In genomic region chr16:53014287-53014686, GRCh38 we compare ENCODE assay signal across 16 cellular contexts. TPM values are rescaled to one million over a fixed set of nuclear protein-coding genes. Genes with fewer than 3 reads are reported as not detected.
A peak's percentile ranks its signal among the peaks of the same experiment; 100 is the strongest.
DNase-seq lines count a peak whose midpoint lies in the region; ATAC-seq and TF ChIP-seq lines count a peak whose summit lies in the region.
"Had no signal": no experiment of that assay in that cellular context is flagged by ENCODE, and none has a peak within 500 bp of the region (broad histone marks: within the 10 kb centered on the region; RNA-seq: fewer than 3 reads in every experiment).

No MANE protein-coding gene starts in this region.

- TF ChIP-seq CTCF in GM23338 (conservative IDR thresholded peaks at IDR 0.05; ENCODE audit: low read depth in 2 of 2): peak in 1 of 2 experiments; percentile 9; a peak in 1 of 4 replicates
- no peak for TF ChIP-seq CTCF in neural progenitor cell (IDR thresholded peaks at IDR 0.05)
- no peak for TF ChIP-seq CTCF in stomach (IDR thresholded peaks at IDR 0.05)

- no peak overlapping the region for H3K27ac Mint-ChIP-seq in GM23338
- peak overlapping the region; percentile 2 for H3K27ac Mint-ChIP-seq in neural progenitor cell
- H3K27ac Mint-ChIP-seq: CD4-positive, alpha-beta memory T cell; HFFc6 had no signal

- no peak for TF ChIP-seq POLR2A in stomach (IDR thresholded peaks at IDR 0.05)

- intact Hi-C loops in stomach (cut with DNase I; ENCODE audit: low total_unique reads): no loop called here

- 0 out of 2 replicates have a peak, but pooled peaks cover 6% of the 10 kb centered on the region for H3K4me1 ChIP-seq in GM23338 (ENCODE audit: insufficient read depth)
- H3K4me1 ChIP-seq in adipocyte (ENCODE audit: control insufficient read depth, insufficient read depth, low read length): peaks cover 8% of the 10 kb centered on the region
- H3K4me1 ChIP-seq in neural progenitor cell: no peaks in the 10 kb centered on the region
- H3K4me1 ChIP-seq in stomach: no peaks in the 10 kb centered on the region

- H3K36me3 Mint-ChIP-seq in GM23338 (ENCODE audit: low read depth) (no peaks in the 10 kb centered on the region), neural progenitor cell (no peaks in the 10 kb centered on the region)
- H3K36me3 Mint-ChIP-seq: CD4-positive, alpha-beta memory T cell had no signal

- no peaks in the 10 kb centered on the region for H3K36me3 ChIP-seq in GM23338 (ENCODE audit: insufficient read depth)
- no peaks in the 10 kb centered on the region for H3K36me3 ChIP-seq in adipocyte (ENCODE audit: control insufficient read depth, insufficient read depth, low read length, severe bottlenecking)
- H3K36me3 ChIP-seq in neural progenitor cell: no peaks in the 10 kb centered on the region
- no peaks in the 10 kb centered on the region for H3K36me3 ChIP-seq in stomach
- H3K36me3 ChIP-seq: HAP-1 had no signal

- H3K9me3 ChIP-seq in adipocyte (ENCODE audit: control insufficient read depth, low read length) (no peaks in the 10 kb centered on the region), neural progenitor cell (ENCODE audit: low read depth) (no peaks in the 10 kb centered on the region), stomach (no peaks in the 10 kb centered on the region)
- H3K9me3 ChIP-seq: HAP-1 had no signal

- no peak overlapping the region for H3K4me3 ChIP-seq in GM23338
- peak overlapping the region; percentile 57 for H3K4me3 ChIP-seq in adipocyte (ENCODE audit: low read length)
- no peak overlapping the region for H3K4me3 ChIP-seq in neural progenitor cell
- H3K4me3 ChIP-seq in stomach: no peak overlapping the region
- H3K4me3 ChIP-seq: HAP-1 had no signal

- ATAC-seq in GM23338 (no peak), HG03196 (IDR thresholded peaks at IDR 0.05; ENCODE audit: unreplicated experiment) (no peak)

- H3K4me1 Mint-ChIP-seq in GM23338 (peaks cover 5% of the 10 kb centered on the region; the same call in 1 of the 3 replicates), neural progenitor cell (no peaks in the 10 kb centered on the region)
- H3K4me1 Mint-ChIP-seq: CD4-positive, alpha-beta memory T cell had no signal

- DNase-seq in GM23338 (ENCODE audit: low spot score) (peak; percentile 31), SK-N-DZ (ENCODE audit: low spot score) (peak; percentile 96), adipocyte (ENCODE audit: low read depth) (peak; percentile 24), neural progenitor cell (ENCODE audit: low spot score) (no peak), stomach (no peak)
- DNase-seq: C1 segment of cervical spinal cord; Calu3; CD4-positive, alpha-beta memory T cell; COR-L47; DMS53; DMS79 treated with DMSO at 0.1 percent for 48 hours; GF-D8; GOT3; HFFc6 had no signal

- H3K4me2 ChIP-seq in GM23338 (no peak overlapping the region), neural progenitor cell (no peak overlapping the region)

- H3K4me3 Mint-ChIP-seq in GM23338 (no peak overlapping the region), neural progenitor cell (no peak overlapping the region)
- H3K4me3 Mint-ChIP-seq: CD4-positive, alpha-beta memory T cell; HFFc6 had no signal

- 48 to 75% (median 59%) methylated on average over 4 of the region's 4 CpGs for WGBS in stomach, 5 donors

- H3K27me3 Mint-ChIP-seq in GM23338 (ENCODE audit: insufficient read depth, low read depth, poor library complexity) (no peaks in the 10 kb centered on the region), neural progenitor cell (ENCODE audit: insufficient read depth, low read depth) (peaks cover 2% of the 10 kb centered on the region)

- no peak overlapping the region for H2AFZ ChIP-seq in GM23338
- peak overlapping the region; percentile 71 for H2AFZ ChIP-seq in neural progenitor cell (replicated peaks)

- H4K20me1 ChIP-seq in GM23338 (replicated peaks; ENCODE audit: insufficient read depth) (no peaks in the 10 kb centered on the region), neural progenitor cell (ENCODE audit: low read depth) (no peaks in the 10 kb centered on the region)

- no peaks in the 10 kb centered on the region for H3K27me3 ChIP-seq in GM23338 (ENCODE audit: insufficient read depth)
- H3K27me3 ChIP-seq in adipocyte (replicated peaks; ENCODE audit: control insufficient read depth, insufficient read depth, low read length): no peaks in the 10 kb centered on the region
- H3K27me3 ChIP-seq in neural progenitor cell: no peaks in the 10 kb centered on the region
- H3K27me3 ChIP-seq in stomach: peaks cover 0 to 6% (median 0%) of the 10 kb centered on the region in 3 donors

- H3K9me3 Mint-ChIP-seq in GM23338: no peaks in the 10 kb centered on the region
- no peaks in the 10 kb centered on the region for H3K9me3 Mint-ChIP-seq in neural progenitor cell
- H3K9me3 Mint-ChIP-seq: CD4-positive, alpha-beta memory T cell; HFFc6 had no signal

- no peak for TF ChIP-seq EP300 in stomach (IDR thresholded peaks at IDR 0.05)

- no peaks in the 10 kb centered on the region for H3F3A ChIP-seq in GM23338 (replicated peaks; ENCODE audit: low read depth)
- no peaks in the 10 kb centered on the region for H3F3A ChIP-seq in neural progenitor cell (ENCODE audit: low read depth)

- no peaks in the 10 kb centered on the region for H3K9me2 ChIP-seq in GM23338 (ENCODE audit: insufficient read depth)

- no peak overlapping the region for H3K27ac ChIP-seq in GM23338 (ENCODE audit: low read depth)
- H3K27ac ChIP-seq in neural progenitor cell: no peak overlapping the region
- H3K27ac ChIP-seq in stomach: no peak overlapping the region

- H3K9ac ChIP-seq in adipocyte (ENCODE audit: low read length) (no peak overlapping the region), neural progenitor cell (no peak overlapping the region)

- no peaks in the 10 kb centered on the region for H3K79me2 ChIP-seq in GM23338 (replicated peaks; ENCODE audit: insufficient read depth)
- H3K79me2 ChIP-seq in neural progenitor cell (ENCODE audit: low read depth): no peaks in the 10 kb centered on the region

TF ChIP-seq in GM23338, 12 proteins besides CTCF, POLR2A, EP300 and RAD21 (continues in another document):
- TF ChIP-seq JUNB (IDR thresholded peaks at IDR 0.05; ENCODE audit: unreplicated experiment) (no peak), STAT1 (IDR thresholded peaks at IDR 0.05; ENCODE audit: unreplicated experiment) (no peak), POLR2AphosphoS5 (IDR thresholded peaks at IDR 0.05; ENCODE audit: low read depth) (no peak)

RNA-seq across cellular contexts. Expression of gene CHD9NB, which starts 38.4 kb away (rescaled TPM):
- total RNA-seq in GM23338 (2014; rRNA removed; shearing (Covaris generic)): 4.2 and 4.5 TPM in 2 replicates
- polyA plus RNA-seq in GM23338 (2016; fragmentation: Nextera tagmentation; extraction: Ambion mirVana): 1.5 and 1.7 TPM in 2 replicates
- polyA plus RNA-seq in SK-N-DZ (2014; cell fraction: cytosol; rRNA removed): not detected in 2 replicates
- not detected in 2 replicates for polyA plus RNA-seq in SK-N-DZ (2014; cell fraction: nucleus; rRNA removed)
- 3.0 and 4.1 TPM in 2 replicates for total RNA-seq in neural progenitor cell (ENCODE audit: low replicate concordance)
- total RNA-seq in stomach: 1 to 10 TPM in 1 of 5 donors, under 1 TPM in 3, not detected in 1; 0.58 to 8.2 (median 0.81) TPM
- 1 to 10 TPM in 2 of 3 donors, under 1 TPM in 1; 0.93 to 1.7 (median 1.1) TPM for polyA plus RNA-seq in stomach
- total RNA-seq: CD4-positive, alpha-beta memory T cell had no signal
- polyA plus RNA-seq: CD4-positive, alpha-beta memory T cell had no signal

RNA-seq across cellular contexts. Expression of gene CHD9, which starts 40.5 kb away (rescaled TPM):
- total RNA-seq in GM23338 (2014; rRNA removed; shearing (Covaris generic)): 18.8 and 21.9 TPM in 2 replicates
- polyA plus RNA-seq in GM23338 (2016; fragmentation: Nextera tagmentation; extraction: Ambion mirVana): 32.4 and 46.6 TPM in 2 replicates
- polyA plus RNA-seq in SK-N-DZ (2014; cell fraction: cytosol; rRNA removed): 13.6 and 17.1 TPM in 2 replicates
- 23.4 and 32.7 TPM in 2 replicates for polyA plus RNA-seq in SK-N-DZ (2014; cell fraction: nucleus; rRNA removed)
- 52.7 and 86.0 TPM in 2 replicates for total RNA-seq in neural progenitor cell (ENCODE audit: low replicate concordance)
- 100 to 1,000 TPM in 2 of 5 donors, 10 to 100 TPM in 3; 26.6 to 224 (median 78.1) TPM for total RNA-seq in stomach
- 1 to 10 TPM; 8.1 to 9.7 (median 8.7) TPM for polyA plus RNA-seq in stomach

Comparison
In these comparisons a context has a peak if more than half of its experiments do, and no peak if none do; other contexts are left out.
1. DNase-seq: peak in GM23338 (single experiment), SK-N-DZ (single experiment) and adipocyte (single experiment); none in neural progenitor cell (single experiment) and stomach (single experiment).